ENCODE assay signal across 12 cellular contexts in the genomic region with DNA sequence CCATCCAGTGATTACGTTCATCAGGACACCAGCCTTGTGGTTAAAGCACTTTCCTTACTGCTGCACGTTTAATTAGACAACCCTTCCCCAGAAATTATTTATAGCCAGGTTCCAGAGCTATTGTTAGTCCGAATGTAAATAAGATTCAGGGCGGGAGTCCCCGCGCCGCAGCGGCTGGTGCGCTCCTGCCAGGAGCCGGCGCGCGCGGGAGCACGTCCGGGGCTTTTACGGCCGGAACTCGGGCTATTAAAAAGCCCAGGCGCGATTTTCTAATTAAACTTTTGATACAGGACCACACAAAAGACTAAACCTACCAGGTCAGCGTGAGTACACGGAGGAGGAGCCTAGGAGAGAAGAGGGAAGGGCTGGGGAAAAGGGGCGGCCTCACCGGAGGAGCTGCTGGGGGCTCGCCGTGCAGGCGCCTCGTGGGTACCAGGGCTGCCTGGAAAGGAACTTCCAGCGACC.
A peak's percentile ranks its signal among the peaks of the same experiment; 100 is the strongest.
DNase-seq lines count a peak whose midpoint lies in the region; ATAC-seq and TF ChIP-seq lines count a peak whose summit lies in the region.
"Had no signal": no experiment of that assay in that cellular context is flagged by ENCODE, and none has a peak within 500 bp of the region (broad histone marks: within the 10 kb centered on the region; RNA-seq: fewer than 3 reads in every experiment).

No MANE protein-coding gene starts in this region.

- H3K4me3 ChIP-seq in heart right ventricle (peak overlapping the region in 7 of 10 donors; percentile 3 to 34 (median 22)), NT2/D1 (ENCODE audit: insufficient read length, low read depth) (peak overlapping the region; percentile 23), iPS-18c (ENCODE audit: insufficient read depth, low read depth, low read length) (peak overlapping the region; percentile 38), tibial artery (no peak overlapping the region)

- no peak for DNase-seq in heart right ventricle
- no peak for DNase-seq in cardiac septum (ENCODE audit: low spot score)
- no peak for DNase-seq in NT2/D1 (ENCODE audit: low read depth, low spot score)
- DNase-seq in type B pancreatic cell (ENCODE audit: extremely low spot score, unreplicated experiment): no peak
- no peak for DNase-seq in UCSD-AML1 (lab: John Stamatoyannopoulos, UW; ENCODE audit: unreplicated experiment)
- DNase-seq in NCI-H524 treated with DMSO at 0.1 percent for 48 hours (lab: John Stamatoyannopoulos, UW): no peak
- no peak for DNase-seq in tibial artery
- DNase-seq: DMS79 had no signal

- H3K4me1 ChIP-seq in heart right ventricle (peaks cover 0 to 7% (median 0%) of the 10 kb centered on the region in 9 donors), NT2/D1 (ENCODE audit: insufficient read depth, insufficient read length) (no peaks in the 10 kb centered on the region), tibial artery (no peaks in the 10 kb centered on the region)

- H3K4me1 Mint-ChIP-seq in type B pancreatic cell (ENCODE audit: unreplicated experiment): peaks cover 17% of the 10 kb centered on the region
- H3K4me1 Mint-ChIP-seq: activated naive CD4-positive, alpha-beta T cell treated with anti-CD3 and anti-CD28 coated beads, Interleukin-2, amount 50 U/mL, for 24 hours had no signal

- ATAC-seq in heart right ventricle: no peak
- ATAC-seq: HCT116 had no signal

- 0 to 2% methylated on average over 24 to 30 of the region's 30 CpGs for WGBS in heart right ventricle, 2 donors

- peak overlapping the region; percentile 56 for H3K9ac ChIP-seq in NT2/D1 (ENCODE audit: insufficient read length, low read depth)

- no peaks in the 10 kb centered on the region for H3K9me3 Mint-ChIP-seq in type B pancreatic cell
- H3K9me3 Mint-ChIP-seq: activated naive CD4-positive, alpha-beta T cell treated with anti-CD3 and anti-CD28 coated beads, Interleukin-2, amount 50 U/mL, for 24 hours had no signal

- no peaks in the 10 kb centered on the region for H3K36me3 Mint-ChIP-seq in type B pancreatic cell
- H3K36me3 Mint-ChIP-seq: activated naive CD4-positive, alpha-beta T cell treated with anti-CD3 and anti-CD28 coated beads, Interleukin-2, amount 50 U/mL, for 24 hours had no signal

- H3K27me3 Mint-ChIP-seq in type B pancreatic cell: peaks cover 84% of the 10 kb centered on the region

- H3K36me3 ChIP-seq in heart right ventricle: no peaks in the 10 kb centered on the region
- no peaks in the 10 kb centered on the region for H3K36me3 ChIP-seq in NT2/D1 (ENCODE audit: insufficient read depth, insufficient read length, low read length)
- H3K36me3 ChIP-seq in tibial artery: no peaks in the 10 kb centered on the region
- H3K36me3 ChIP-seq: neutrophil had no signal

- peak overlapping the region; percentile 80 for H3K4me3 Mint-ChIP-seq in type B pancreatic cell
- H3K4me3 Mint-ChIP-seq: activated naive CD4-positive, alpha-beta T cell treated with anti-CD3 and anti-CD28 coated beads, Interleukin-2, amount 50 U/mL, for 24 hours had no signal

- H3K27me3 ChIP-seq in heart right ventricle: peaks cover 4 to 72% (median 35%) of the 10 kb centered on the region in 7 donors
- H3K27me3 ChIP-seq in NT2/D1 (ENCODE audit: insufficient read depth, insufficient read length): peaks cover 40% of the 10 kb centered on the region
- H3K27me3 ChIP-seq in tibial artery: peaks cover 0 to 16% of the 10 kb centered on the region in 2 donors

- H3K27ac ChIP-seq in heart right ventricle (no peak overlapping the region), tibial artery (no peak overlapping the region)
- H3K27ac ChIP-seq: neutrophil had no signal

- intact Hi-C loops in heart right ventricle (cut with DNase I) (no loop called here), cardiac septum (cut with DNase I) (no loop called here), tibial artery (cut with DNase I; ENCODE audit: low total_unique reads) (no loop called here)

- H3K27ac Mint-ChIP-seq in type B pancreatic cell: no peak overlapping the region
- H3K27ac Mint-ChIP-seq: activated naive CD4-positive, alpha-beta T cell treated with anti-CD3 and anti-CD28 coated beads, Interleukin-2, amount 50 U/mL, for 24 hours had no signal

- no peaks in the 10 kb centered on the region for H3K9me3 ChIP-seq in heart right ventricle
- no peaks in the 10 kb centered on the region for H3K9me3 ChIP-seq in NT2/D1 (ENCODE audit: insufficient read depth, low read length)
- no peaks in the 10 kb centered on the region for H3K9me3 ChIP-seq in iPS-18c (ENCODE audit: control insufficient read depth, insufficient read depth, low read length)
- H3K9me3 ChIP-seq in tibial artery: no peaks in the 10 kb centered on the region
- H3K9me3 ChIP-seq: neutrophil had no signal

- TF ChIP-seq CTCF in heart right ventricle (IDR thresholded peaks at IDR 0.05) (no peak), type B pancreatic cell (conservative IDR thresholded peaks at IDR 0.05) (no peak), tibial artery (IDR thresholded peaks at IDR 0.05) (no peak)

Comparison
In these comparisons a context has a peak if more than half of its experiments do, and no peak if none do; other contexts are left out.
1. H3K4me3 ChIP-seq: peak in heart right ventricle (7 of 10), NT2/D1 (single experiment) and iPS-18c (single experiment); none in tibial artery (0 of 2).